In genomic region chr1:68065766-68066165, GRCh38 we compare ENCODE assay signal across 27 cellular contexts. TPM values are rescaled to one million over a fixed set of nuclear protein-coding genes. Genes with fewer than 3 reads are reported as not detected.
"Had no signal": no experiment of that assay in that cellular context is flagged by ENCODE, and none has a peak within 500 bp of the region (broad histone marks: within the 10 kb centered on the region; RNA-seq: fewer than 3 reads in every experiment).

No MANE protein-coding gene starts in this region.

- DNase-seq: activated CD4-positive, alpha-beta memory T cell treated with anti-CD3 and anti-CD28 coated beads, Interleukin-2, amount 10 ng/mL, durations not matched to agents 7 days and 5 days; activated CD4-positive, alpha-beta T cell treated with anti-CD3 and anti-CD28 coated beads for 1 hour; activated CD4-positive, alpha-beta T cell treated with anti-CD3 and anti-CD28 coated beads for 4 hours; activated CD4-positive, alpha-beta T cell treated with anti-CD3 and anti-CD28 coated beads, Interleukin-2, amount 10 ng/mL, durations not matched to agents 7 days and 5 days; activated CD4-positive, alpha-beta T cell treated with anti-CD3 and anti-CD28 coated beads, Interleukin-2, amount 50 U/mL, for 4 hours; activated CD8-positive, alpha-beta memory T cell treated with anti-CD3 and anti-CD28 coated beads, Interleukin-2, amount 50 U/mL, for 48 hours; activated effector memory CD4-positive, alpha-beta T cell treated with Interleukin-2 at 50 U/mL for 16 hours; activated gamma-delta T cell treated with Interleukin-2 at 50 U/mL for 16 hours; activated naive CD4-positive, alpha-beta T cell treated with anti-CD3 and anti-CD28 coated beads, Interleukin-2, amount 50 U/mL, for 16 hours; activated naive CD4-positive, alpha-beta T cell treated with Interleukin-2 at 50 U/mL for 16 hours; activated T-cell treated with anti-CD3 and anti-CD28 coated beads for 4 hours; activated T-cell treated with anti-CD3 and anti-CD28 coated beads, Interleukin-2, amount 50 U/mL, for 24 hours; activated T-cell treated with anti-CD3 and anti-CD28 coated beads, Interleukin-2, amount 50 U/mL, for 72 hours; amniotic stem cell; anterior cingulate cortex; brain microvascular endothelial cell; cortex of kidney; dermis blood vessel endothelial cell; effector CD4-positive, alpha-beta T cell; effector memory CD8-positive, alpha-beta T cell; erythroblast; foreskin melanocyte; heart right ventricle; T-helper 1 cell; T-helper 17 cell had no signal

- H3K27ac ChIP-seq: brain microvascular endothelial cell, esophagus muscularis mucosa, gastroesophageal sphincter, heart right ventricle had no signal

- H3K4me3 ChIP-seq: esophagus muscularis mucosa, gastroesophageal sphincter, heart right ventricle had no signal

- H3K4me1 ChIP-seq: esophagus muscularis mucosa, gastroesophageal sphincter, heart right ventricle had no signal

- H3K27me3 ChIP-seq: brain microvascular endothelial cell, esophagus muscularis mucosa, gastroesophageal sphincter, heart right ventricle had no signal

- H3K36me3 ChIP-seq: brain microvascular endothelial cell, esophagus muscularis mucosa, gastroesophageal sphincter, heart right ventricle had no signal

RNA-seq across cellular contexts. Expression of gene DIRAS3, which starts 15.3 kb away (rescaled TPM):
- total RNA-seq: activated CD4-positive, alpha-beta memory T cell treated with anti-CD3 and anti-CD28 coated beads, Interleukin-2, amount 10 ng/mL, durations not matched to agents 7 days and 5 days; activated CD4-positive, alpha-beta T cell treated with anti-CD3 and anti-CD28 coated beads, Interleukin-2, amount 10 ng/mL, durations not matched to agents 7 days and 5 days; T-helper 17 cell had no signal
